ENCODE assay signal across 6 cellular contexts in genomic region chr18:78411539-78411938, GRCh38.
"Had no signal": no experiment of that assay in that cellular context is flagged by ENCODE, and none has a peak within 500 bp of the region (broad histone marks: within the 10 kb centered on the region; RNA-seq: fewer than 3 reads in every experiment).

No MANE protein-coding gene starts in this region.

- H3K27ac ChIP-seq: HL-60 had no signal

- DNase-seq: IMR-90, KBM-7 had no signal

- H3K4me3 ChIP-seq: K562 had no signal

- FAIRE-seq: HepG2, HTR-8/SVneo, K562 had no signal
